Comparison of ENCODE assay signal across 18 cellular contexts in genomic region chr5:122183795-122184185, GRCh38. TPM values are rescaled to one million over a fixed set of nuclear protein-coding genes. Genes with fewer than 3 reads are reported as not detected.
DNase-seq lines count a peak whose midpoint lies in the region; ATAC-seq, FAIRE-seq and TF ChIP-seq lines count a peak whose summit lies in the region.
"Had no signal": no experiment of that assay in that cellular context is flagged by ENCODE, and none has a peak within 500 bp of the region (broad histone marks: within the 10 kb centered on the region; RNA-seq: fewer than 3 reads in every experiment).

No MANE protein-coding gene starts in this region.

- no peak overlapping the region for H3K4me3 Mint-ChIP-seq in GM23338
- H3K4me3 Mint-ChIP-seq: activated naive CD8-positive, alpha-beta T cell treated with anti-CD3 and anti-CD28 coated beads, Interleukin-2, amount 10 ng/mL, durations not matched to agents 7 days and 5 days; neural crest cell had no signal

- intact Hi-C loops in K562 (cut with micrococcal nuclease), result no loop called here

- DNase-seq in GM23338 (ENCODE audit: low spot score) (no peak), K562 (ENCODE audit: extremely low read depth in 1 of 4, low spot score in 3 of 4) (no peak), keratinocyte (ENCODE audit: low read depth, low spot score) (no peak), suprapubic skin (ENCODE audit: low spot score in 2 of 2) (no peak)
- no peak for DNase-seq in NK-92 treated with Interleukin-12 subunit alpha and Interleukin-12 subunit beta, amount 100 ng/mL, for 24 hours (lab: John Stamatoyannopoulos, UW)
- DNase-seq: activated CD4-positive, CD25-positive, alpha-beta regulatory T cell; activated naive CD8-positive, alpha-beta T cell treated with anti-CD3 and anti-CD28 coated beads, Interleukin-2, amount 10 ng/mL, durations not matched to agents 7 days and 5 days; effector CD8-positive, alpha-beta T cell; islet precursor cell; mesendoderm; MV-4-11; NCI-H2029; NCI-H524; SIG-M5; stimulated activated naive CD4-positive, alpha-beta T cell had no signal

- peaks cover 34% of the 10 kb centered on the region for H3K4me1 Mint-ChIP-seq in GM23338
- H3K4me1 Mint-ChIP-seq: activated naive CD8-positive, alpha-beta T cell treated with anti-CD3 and anti-CD28 coated beads, Interleukin-2, amount 10 ng/mL, durations not matched to agents 7 days and 5 days had no signal

- no peaks in the 10 kb centered on the region for H3K36me3 Mint-ChIP-seq in GM23338 (ENCODE audit: low read depth)
- H3K36me3 Mint-ChIP-seq: activated naive CD8-positive, alpha-beta T cell treated with anti-CD3 and anti-CD28 coated beads, Interleukin-2, amount 10 ng/mL, durations not matched to agents 7 days and 5 days had no signal

- H3K4me1 ChIP-seq in GM23338 (ENCODE audit: insufficient read depth) (peaks cover 22% of the 10 kb centered on the region; the same call in 1 of the 2 replicates), K562 (replicated peaks in 1 of 2; ENCODE audit: control insufficient read depth in 2 of 2, insufficient read depth in 2 of 2, low read length in 2 of 2) (no peaks in the 10 kb centered on the region; a peak in 1 of 5 replicates), keratinocyte (ENCODE audit: control insufficient read depth, extremely low read depth, insufficient read depth, low read length) (peaks cover 47% of the 10 kb centered on the region), suprapubic skin (peaks cover 45% of the 10 kb centered on the region)

- TF ChIP-seq CTCF in GM23338 (conservative IDR thresholded peaks at IDR 0.05; ENCODE audit: low read depth in 2 of 2) (no peak), K562 (IDR thresholded peaks at IDR 0.05 in 2 of 3, conservative IDR thresholded peaks at IDR 0.05 in 1 of 3; ENCODE audit: insufficient read depth in 2 of 3, low read depth in 1 of 3, low read length in 3 of 3) (no peak), keratinocyte (optimal IDR thresholded peaks at IDR 0.05 in 1 of 3, IDR thresholded peaks at IDR 0.05 in 1 of 3, conservative IDR thresholded peaks at IDR 0.05 in 1 of 3; ENCODE audit: extremely low read depth in 1 of 3, insufficient read depth in 2 of 3, low read length in 3 of 3) (no peak), suprapubic skin (IDR thresholded peaks at IDR 0.05) (no peak)

- BruUV-seq in K562 (replicated peaks; lab: Mats Ljungman, UMichigan), result no TSS peak

- H3K27me3 ChIP-seq in GM23338 (ENCODE audit: insufficient read depth) (no peaks in the 10 kb centered on the region), K562 (ENCODE audit: control insufficient read depth in 2 of 2, insufficient read depth in 2 of 2, low read length in 2 of 2) (no peaks in the 10 kb centered on the region), keratinocyte (ENCODE audit: control insufficient read depth, extremely low read depth, insufficient read depth, low read length) (no peaks in the 10 kb centered on the region), suprapubic skin (no peaks in the 10 kb centered on the region)

- H3K36me3 ChIP-seq in GM23338 (ENCODE audit: insufficient read depth) (no peaks in the 10 kb centered on the region), K562 (ENCODE audit: control insufficient read depth, insufficient read depth, low read length) (no peaks in the 10 kb centered on the region), keratinocyte (ENCODE audit: control insufficient read depth in 2 of 2, extremely low read depth in 1 of 2, insufficient read depth in 2 of 2, low read length in 2 of 2) (no peaks in the 10 kb centered on the region), suprapubic skin (no peaks in the 10 kb centered on the region)

- TF ChIP-seq POLR2A in K562 (conservative IDR thresholded peaks at IDR 0.05) (no peak), suprapubic skin (IDR thresholded peaks at IDR 0.05) (no peak)

- CTCF ChIA-PET in K562 (lab: Yijun Ruan, JAX; ENCODE audit: low intra/inter-chr PET ratio), result no interaction called here

- H3K79me2 ChIP-seq in GM23338 (replicated peaks; ENCODE audit: insufficient read depth) (no peaks in the 10 kb centered on the region), K562 (ENCODE audit: control insufficient read depth, insufficient read depth, low read length) (no peaks in the 10 kb centered on the region), keratinocyte (ENCODE audit: control insufficient read depth, insufficient read depth, low read length) (no peaks in the 10 kb centered on the region)

- H3K9me3 Mint-ChIP-seq in GM23338, result no peaks in the 10 kb centered on the region; the same call in 2 of the 3 replicates
- H3K9me3 Mint-ChIP-seq: activated naive CD8-positive, alpha-beta T cell treated with anti-CD3 and anti-CD28 coated beads, Interleukin-2, amount 10 ng/mL, durations not matched to agents 7 days and 5 days had no signal

- H4K20me1 ChIP-seq in GM23338 (replicated peaks; ENCODE audit: insufficient read depth) (no peaks in the 10 kb centered on the region), K562 (replicated peaks; ENCODE audit: control insufficient read depth, insufficient read depth, low read length) (no peaks in the 10 kb centered on the region), keratinocyte (ENCODE audit: control insufficient read depth, extremely low read depth, insufficient read depth, low read length) (no peaks in the 10 kb centered on the region)

- no peaks in the 10 kb centered on the region for H3K9me1 ChIP-seq in K562 (ENCODE audit: control insufficient read depth, insufficient read depth, low read length)
- no peaks in the 10 kb centered on the region for H3K9me1 ChIP-seq in keratinocyte (ENCODE audit: control insufficient read depth, extremely low read depth, insufficient read depth, low read length)

- no peak for TF ChIP-seq RAD21 in K562 (CRISPR knock-in tag; conservative IDR thresholded peaks at IDR 0.05 in 1 of 2, IDR thresholded peaks at IDR 0.05 in 1 of 2)

- in situ Hi-C loops in K562 (cut with MboI), result no loop called here

- H3K9me3 ChIP-seq in K562 (replicated peaks; ENCODE audit: control insufficient read depth, insufficient read depth, low read depth, low read length) (no peaks in the 10 kb centered on the region), keratinocyte (ENCODE audit: control insufficient read depth, low read depth, low read length) (no peaks in the 10 kb centered on the region), suprapubic skin (no peaks in the 10 kb centered on the region)

- H3K4me2 ChIP-seq in GM23338, result 0 out of 2 replicates have a peak overlapping the region, but pooled peaks have one; percentile 4
- H3K4me2 ChIP-seq in K562 (ENCODE audit: insufficient read depth, low read length), result no peak overlapping the region
- H3K4me2 ChIP-seq in keratinocyte (ENCODE audit: control insufficient read depth, extremely low read depth, insufficient read depth, low read depth, low read length), result peak overlapping the region; percentile 95

- dilution Hi-C loops in keratinocyte (cut with MboI; ENCODE audit: extremely low pct_ligation_motif_present, low sequenced_read_pairs), result no loop called here

- H3K4me3 ChIP-seq in GM23338 (no peak overlapping the region), K562 (no peak overlapping the region), keratinocyte (ENCODE audit: control insufficient read depth in 2 of 3, extremely low read depth in 1 of 3, insufficient read depth in 2 of 3, low read depth in 1 of 3, low read length in 3 of 3) (peak overlapping the region in 2 of 3 experiments; percentile 62 to 67), suprapubic skin (no peak overlapping the region)

- H3K27ac ChIP-seq in GM23338 (ENCODE audit: low read depth) (no peak overlapping the region), K562 (ENCODE audit: extremely low read depth, low read depth, low read length) (no peak overlapping the region), keratinocyte (ENCODE audit: control insufficient read depth, insufficient read depth, low read length) (peak overlapping the region; percentile 95), suprapubic skin (peak overlapping the region; percentile 88)

- no peak overlapping the region for H3K9ac ChIP-seq in K562 (ENCODE audit: insufficient read depth in 1 of 2, low read depth in 2 of 2, low read length in 2 of 2)
- peak overlapping the region; percentile 77 for H3K9ac ChIP-seq in keratinocyte (ENCODE audit: control insufficient read depth, extremely low read depth, insufficient read depth, low read length)

- no peak for ATAC-seq in GM23338
- ATAC-seq in K562, result no peak
- ATAC-seq in GM19397 (IDR thresholded peaks at IDR 0.05; ENCODE audit: unreplicated experiment), result no peak
- no peak for ATAC-seq in GM21515 (IDR thresholded peaks at IDR 0.05; ENCODE audit: unreplicated experiment)

- no peak for FAIRE-seq in K562 (lab: Jason Lieb, UNC)
- no peak for FAIRE-seq in keratinocyte (lab: Jason Lieb, UNC)

- H3K9me2 ChIP-seq in GM23338 (ENCODE audit: insufficient read depth), result no peaks in the 10 kb centered on the region

- no peak overlapping the region for H3K27ac Mint-ChIP-seq in GM23338
- H3K27ac Mint-ChIP-seq: activated naive CD8-positive, alpha-beta T cell treated with anti-CD3 and anti-CD28 coated beads, Interleukin-2, amount 10 ng/mL, durations not matched to agents 7 days and 5 days had no signal

- POLR2A ChIA-PET in K562 (lab: Yijun Ruan, JAX), result interaction anchor here (0.6 kb wide), 1 partner anchor 111 kb away, joined by 3 read pairs; no protein-coding TSS in a partner anchor

- no peaks in the 10 kb centered on the region for H3F3A ChIP-seq in GM23338 (replicated peaks; ENCODE audit: low read depth)

- H2AFZ ChIP-seq in GM23338 (peak overlapping the region; percentile 79), K562 (ENCODE audit: low read depth, low read length) (peak overlapping the region; percentile 80), keratinocyte (ENCODE audit: control insufficient read depth, low read length) (no peak overlapping the region)

- TF ChIP-seq EP300 in K562 (IDR thresholded peaks at IDR 0.05; ENCODE audit: low read length), result no peak
- TF ChIP-seq EP300 in suprapubic skin (IDR thresholded peaks at IDR 0.05), result no peak

- no peaks in the 10 kb centered on the region for H3K27me3 Mint-ChIP-seq in GM23338 (ENCODE audit: insufficient read depth, low read depth, poor library complexity)

RNA-seq across cellular contexts. Expression of gene ZNF474, which starts 54.4 kb away (rescaled TPM):
- total RNA-seq in GM23338 (2014; rRNA removed; shearing (Covaris generic)), result 0.59 TPM in 1 of 2 replicates, not detected in the other
- polyA plus RNA-seq in GM23338 (2016; fragmentation: Nextera tagmentation; extraction: Ambion mirVana) (not detected in 2 replicates), K562 (2011; rRNA removed) (0.31 and 0.45 TPM in 2 replicates), K562 (2014; fragmentation: Illumina TruSeq; extraction: Trizol) (0.22 and 0.31 TPM in 2 replicates), K562 (2014; fragmentation: Nextera tagmentation; extraction: Ambion mirVana) (under 1 TPM; 0.35 to 0.39 TPM), K562 (2014; rRNA removed) (0.13 and 0.21 TPM in 2 replicates), keratinocyte (0.05 to 0.08 TPM in 2 of 3 replicates, not detected in the other)
- 0.23 and 0.95 TPM in 2 replicates for total RNA-seq in K562 (2011; cell fraction: chromatin; rRNA removed; ENCODE audit: low replicate concordance)
- total RNA-seq in K562 (2011; cell fraction: nucleolus; rRNA removed), result 0.17 and 0.79 TPM in 2 replicates
- 0.44 and 0.92 TPM in 2 replicates for total RNA-seq in K562 (2011; cell fraction: nucleoplasm; rRNA removed)
- total RNA-seq in K562 (2014; rRNA removed) (0.08 and 0.50 TPM in 2 replicates), K562 (2014; rRNA removed; fragmentation: Illumina TruSeq; extraction: Trizol) (0.45 and 0.47 TPM in 2 replicates), K562 (2015; rRNA removed; fragmentation: Illumina TruSeq; extraction: Trizol) (0.26 and 0.62 TPM in 2 replicates), K562 (2021) (0.16 and 0.25 TPM in 2 replicates), suprapubic skin (1 to 10 TPM in 3 of 4 donors, not detected in 1; 1.0 to 2.0 (median 1.4) TPM)
- 0.12 and 0.21 TPM in 2 replicates for polyA plus RNA-seq in K562 (2011; cell fraction: cytosol; rRNA removed)
- polyA plus RNA-seq in K562 (2011; cell fraction: nucleus; rRNA removed), result 0.28 and 0.63 TPM in 2 replicates
- 0.08 and 0.39 TPM in 2 replicates for polyA plus RNA-seq in K562 (2012)
- 0.42 and 0.60 TPM in 2 replicates for polyA minus RNA-seq in K562 (2011; rRNA and poly(A)+ RNA removed)
- not detected in 2 replicates for polyA minus RNA-seq in K562 (2011; cell fraction: cytosol; rRNA and poly(A)+ RNA removed)
- polyA minus RNA-seq in K562 (2011; cell fraction: nucleus; rRNA and poly(A)+ RNA removed), result 0.27 and 0.44 TPM in 2 replicates
- polyA plus RNA-seq in keratinocyte (2011; ENCODE audit: low read depth), result 0.59 TPM
- polyA plus RNA-seq in keratinocyte (2011; cell fraction: cytosol; rRNA removed), result 0.04 and 0.15 TPM in 2 replicates
- polyA plus RNA-seq in keratinocyte (2011; cell fraction: nucleus; rRNA removed), result 0.20 and 0.23 TPM in 2 replicates
- 0.13 TPM in 1 of 2 replicates, not detected in the other for polyA plus RNA-seq in keratinocyte (2012; ENCODE audit: low replicate concordance)
- polyA minus RNA-seq in keratinocyte, result 0.46 TPM in 1 of 3 replicates, not detected in the others
- not detected for polyA minus RNA-seq in keratinocyte (2011; cell fraction: cytosol; rRNA and poly(A)+ RNA removed)
- polyA minus RNA-seq in keratinocyte (2011; cell fraction: nucleus; rRNA and poly(A)+ RNA removed), result not detected in 2 replicates

Comparison
In these comparisons a context has a peak if more than half of its experiments do, and no peak if none do; other contexts are left out.
1. H3K27ac ChIP-seq: peak in keratinocyte (single experiment) and suprapubic skin (single experiment); none in GM23338 (single experiment) and K562 (single experiment).
2. H3K4me3 ChIP-seq: peak in keratinocyte (2 of 3); none in GM23338 (single experiment), K562 (single experiment) and suprapubic skin (single experiment).